Comparison of ENCODE assay signal across 8 cellular contexts in the genomic region with DNA sequence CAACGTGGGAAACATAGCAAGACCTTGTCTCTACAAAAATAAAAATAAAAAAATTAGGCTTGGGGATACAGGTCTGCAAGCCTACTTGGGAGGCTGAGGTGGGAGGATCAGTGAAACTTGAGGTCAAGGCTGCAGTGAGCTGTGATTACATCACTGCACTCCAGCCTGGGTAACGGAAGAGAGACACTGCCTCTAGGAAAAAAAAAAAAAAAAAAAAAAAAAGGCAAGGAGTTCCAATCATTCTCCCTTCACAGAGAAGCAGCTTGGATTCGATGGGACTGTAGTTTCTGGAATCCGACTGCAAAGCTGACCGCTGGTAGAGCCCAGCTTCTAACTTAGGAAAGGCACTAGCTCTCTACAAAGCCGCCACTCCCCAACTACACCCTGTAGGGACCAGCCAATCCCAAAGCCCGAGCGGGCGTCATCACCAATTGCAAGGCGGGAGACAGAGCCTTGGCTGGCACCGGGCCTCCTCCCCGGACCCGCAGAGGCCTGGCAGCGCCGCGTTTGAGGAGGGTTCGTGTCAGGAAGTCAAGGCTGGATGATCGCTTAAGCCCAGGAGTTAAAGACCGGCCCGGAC. TPM values are rescaled to one million over a fixed set of nuclear protein-coding genes. Genes with fewer than 3 reads are reported as not detected.
DNase-seq lines count a peak whose midpoint lies in the region; ATAC-seq and TF ChIP-seq lines count a peak whose summit lies in the region.

No MANE protein-coding gene starts in this region.

- 6% methylated on average over 20 of the region's 20 CpGs for WGBS in right cardiac atrium

- peaks cover 0 to 4% of the 10 kb centered on the region in 2 donors for H3K36me3 ChIP-seq in vagina

- TF ChIP-seq POLR2A in vagina (IDR thresholded peaks at IDR 0.05) = peak in 1 of 2 donors; percentile 48

- H3K27ac ChIP-seq in right cardiac atrium (ENCODE audit: low read length) (peak overlapping the region; percentile 69), vagina (peak overlapping the region; percentile 97)

- H3K4me3 ChIP-seq in GM12865 (ENCODE audit: low read depth, low read length) (peak overlapping the region; percentile 77), right cardiac atrium (ENCODE audit: low read length) (peak overlapping the region; percentile 75), vagina (peak overlapping the region; percentile 46 to 71)

- TF ChIP-seq CTCF in GM12865 (IDR thresholded peaks at IDR 0.05; ENCODE audit: insufficient read depth, low read depth, low read length, missing control alignments) (no peak), vagina (IDR thresholded peaks at IDR 0.05) (no peak)

- H3K4me1 Mint-ChIP-seq in T-helper 1 cell treated with Interleukin-12 subunit alpha and Interleukin-12 subunit beta and Interleukin-4 antibody, amounts not matched to agents 30 μg/mL and 1 μg/mL, for 36 hours (ENCODE audit: low read depth) = peaks cover 31% of the 10 kb centered on the region

- H3K9me3 ChIP-seq in right cardiac atrium (ENCODE audit: control insufficient read depth, low read length) (no peaks in the 10 kb centered on the region), vagina (no peaks in the 10 kb centered on the region)

- H3K4me1 ChIP-seq in right cardiac atrium (ENCODE audit: control insufficient read depth, insufficient read depth, low read length) (peaks cover 10% of the 10 kb centered on the region), vagina (peaks cover 36% of the 10 kb centered on the region)

- H3K4me3 Mint-ChIP-seq in T-helper 1 cell treated with Interleukin-12 subunit alpha and Interleukin-12 subunit beta and Interleukin-4 antibody, amounts not matched to agents 30 μg/mL and 1 μg/mL, for 36 hours = peak overlapping the region; percentile 98

- ATAC-seq in HG02763 (IDR thresholded peaks at IDR 0.05; ENCODE audit: unreplicated experiment) = peak; percentile 64
- peak; percentile 94 to 96 for ATAC-seq in right cardiac atrium

- H3K27ac Mint-ChIP-seq in T-helper 1 cell treated with Interleukin-12 subunit alpha and Interleukin-12 subunit beta and Interleukin-4 antibody, amounts not matched to agents 30 μg/mL and 1 μg/mL, for 36 hours = peak overlapping the region; percentile 100

- H3K27me3 Mint-ChIP-seq in T-helper 1 cell treated with Interleukin-12 subunit alpha and Interleukin-12 subunit beta and Interleukin-4 antibody, amounts not matched to agents 30 μg/mL and 1 μg/mL, for 36 hours (ENCODE audit: low read depth) = no peaks in the 10 kb centered on the region

- H3K9me3 Mint-ChIP-seq in T-helper 1 cell treated with Interleukin-12 subunit alpha and Interleukin-12 subunit beta and Interleukin-4 antibody, amounts not matched to agents 30 μg/mL and 1 μg/mL, for 36 hours = no peaks in the 10 kb centered on the region

- intact Hi-C loops in right cardiac atrium (cut with DNase I) (no loop called here), vagina (cut with DNase I) (loop anchor here (5.0 kb wide), 1 partner anchor 37 kb away; a partner anchor contains a TSS)

- no peaks in the 10 kb centered on the region for H3K27me3 ChIP-seq in right cardiac atrium (ENCODE audit: control insufficient read depth, insufficient read depth)
- no peaks in the 10 kb centered on the region for H3K27me3 ChIP-seq in vagina

- peaks cover 26% of the 10 kb centered on the region for H3K36me3 Mint-ChIP-seq in T-helper 1 cell treated with Interleukin-12 subunit alpha and Interleukin-12 subunit beta and Interleukin-4 antibody, amounts not matched to agents 30 μg/mL and 1 μg/mL, for 36 hours (ENCODE audit: low read depth)

- DNase-seq in GM12865 (ENCODE audit: low read depth) (peak; percentile 84), NCI-H1417 treated with DMSO at 0.1 percent for 48 hours (lab: John Stamatoyannopoulos, UW) (peak; percentile 28), anterior cingulate cortex (lab: John Stamatoyannopoulos, UW) (peak; percentile 13 to 96 (median 90)), right cardiac atrium (peak; percentile 94 to 97 (median 97)), pulmonary artery endothelial cell (ENCODE audit: low read depth, low spot score) (peak; percentile 50), vagina (ENCODE audit: extremely low spot score in 2 of 2) (peak in 1 of 2 donors; percentile 96)

RNA-seq across cellular contexts. Expression of a gene that starts 0.7 kb away (rescaled TPM):
- 10 to 100 TPM in 3 of 4 donors, 1 to 10 TPM in 1; 9.2 to 12.4 (median 11.8) TPM for total RNA-seq in right cardiac atrium
- polyA plus RNA-seq in right cardiac atrium = 10.5 TPM
- 62.7 and 72.3 TPM in 2 replicates for total RNA-seq in pulmonary artery endothelial cell
- 42.2 TPM for total RNA-seq in vagina

RNA-seq across cellular contexts. Expression of a gene that starts 27.8 kb away (rescaled TPM):
- total RNA-seq in right cardiac atrium (100 to 1,000 TPM; 110 to 156 (median 123) TPM), pulmonary artery endothelial cell (13.3 and 14.3 TPM in 2 replicates), vagina (59.4 TPM)
- 137 TPM for polyA plus RNA-seq in right cardiac atrium

RNA-seq across cellular contexts. Expression of a gene that starts 34.5 kb away (rescaled TPM):
- total RNA-seq in right cardiac atrium (10 to 100 TPM; 21.7 to 25.9 (median 25.5) TPM), pulmonary artery endothelial cell (16.9 and 24.3 TPM in 2 replicates), vagina (54.8 TPM)
- 24.7 TPM for polyA plus RNA-seq in right cardiac atrium

RNA-seq across cellular contexts. Expression of a gene that starts 37.4 kb away (rescaled TPM):
- total RNA-seq in right cardiac atrium = 10 to 100 TPM; 43.8 to 67.4 (median 56.5) TPM
- polyA plus RNA-seq in right cardiac atrium = 39.8 TPM
- 81.7 and 89.5 TPM in 2 replicates for total RNA-seq in pulmonary artery endothelial cell
- 79.3 TPM for total RNA-seq in vagina

RNA-seq across cellular contexts. Expression of a gene that starts 43.7 kb away (rescaled TPM):
- total RNA-seq in right cardiac atrium = 10 to 100 TPM; 22.9 to 42.2 (median 34.2) TPM
- polyA plus RNA-seq in right cardiac atrium = 29.5 TPM
- total RNA-seq in pulmonary artery endothelial cell = 5.5 and 6.0 TPM in 2 replicates
- 60.9 TPM for total RNA-seq in vagina
